Comparison of ENCODE assay signal across 8 cellular contexts in the genomic region with DNA sequence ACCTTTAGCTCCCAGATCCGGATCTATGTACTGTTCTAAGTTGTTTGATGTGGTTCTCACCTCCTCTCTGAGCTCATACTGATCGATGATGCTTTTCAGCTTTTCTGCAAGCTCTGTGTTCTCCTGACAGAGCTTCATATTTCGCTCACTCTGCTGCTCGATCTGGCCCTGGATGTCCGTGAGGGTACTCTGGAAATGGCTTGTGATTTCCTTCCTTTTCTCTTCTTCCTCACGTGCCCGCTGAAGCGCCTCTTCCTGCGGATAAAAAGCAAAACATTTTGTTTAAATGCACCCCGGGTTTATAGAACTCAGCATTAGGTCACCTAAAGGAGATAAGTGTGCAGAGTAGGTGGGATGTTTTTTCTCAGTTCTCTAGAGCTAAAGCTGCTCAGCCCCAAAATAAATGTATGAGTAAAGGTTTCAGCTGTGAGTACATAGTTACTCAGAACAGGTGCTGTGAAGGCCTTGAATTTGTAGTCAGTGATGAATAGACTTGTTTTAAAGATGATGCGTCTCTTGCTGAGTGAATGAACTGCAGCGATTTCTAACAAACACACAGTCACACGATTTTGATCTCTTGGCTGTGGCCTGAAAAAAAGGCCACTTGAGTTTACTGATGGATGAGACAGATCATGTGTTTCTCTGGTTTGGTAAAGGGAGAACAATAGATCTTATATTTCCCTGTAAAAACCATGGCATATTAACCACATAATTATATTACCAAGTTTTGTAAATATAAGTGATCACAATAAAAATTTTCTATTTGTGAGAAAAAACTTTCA. TPM values are rescaled to one million over a fixed set of nuclear protein-coding genes. Genes with fewer than 3 reads are reported as not detected.
DNase-seq lines count a peak whose midpoint lies in the region; ATAC-seq lines count a peak whose summit lies in the region.

No MANE protein-coding gene starts in this region.

- H3K9me3 Mint-ChIP-seq in T-helper 1 cell treated with Interleukin-12 subunit alpha and Interleukin-12 subunit beta and Interleukin-4 antibody, amounts not matched to agents 30 μg/mL and 1 μg/mL, for 36 hours = no peaks in the 10 kb centered on the region
- peaks cover 3% of the 10 kb centered on the region for H3K9me3 Mint-ChIP-seq in memory B cell

- intact Hi-C loops in left colon (cut with DNase I, micrococcal nuclease) = no loop called here

- peak overlapping the region; percentile 78 for H3K4me3 Mint-ChIP-seq in T-helper 1 cell treated with Interleukin-12 subunit alpha and Interleukin-12 subunit beta and Interleukin-4 antibody, amounts not matched to agents 30 μg/mL and 1 μg/mL, for 36 hours
- peak overlapping the region; percentile 49 for H3K4me3 Mint-ChIP-seq in memory B cell

- peaks cover 3% of the 10 kb centered on the region for H3K36me3 Mint-ChIP-seq in T-helper 1 cell treated with Interleukin-12 subunit alpha and Interleukin-12 subunit beta and Interleukin-4 antibody, amounts not matched to agents 30 μg/mL and 1 μg/mL, for 36 hours (ENCODE audit: low read depth)
- peaks cover 33% of the 10 kb centered on the region for H3K36me3 Mint-ChIP-seq in memory B cell

- peaks cover 29% of the 10 kb centered on the region for H3K4me1 Mint-ChIP-seq in T-helper 1 cell treated with Interleukin-12 subunit alpha and Interleukin-12 subunit beta and Interleukin-4 antibody, amounts not matched to agents 30 μg/mL and 1 μg/mL, for 36 hours (ENCODE audit: low read depth)
- peaks cover 28% of the 10 kb centered on the region for H3K4me1 Mint-ChIP-seq in memory B cell

- peak overlapping the region; percentile 89 for H3K27ac Mint-ChIP-seq in T-helper 1 cell treated with Interleukin-12 subunit alpha and Interleukin-12 subunit beta and Interleukin-4 antibody, amounts not matched to agents 30 μg/mL and 1 μg/mL, for 36 hours
- H3K27ac Mint-ChIP-seq in memory B cell = peak overlapping the region; percentile 90

- ATAC-seq in HG03045 (IDR thresholded peaks at IDR 0.05; ENCODE audit: unreplicated experiment) = peak; percentile 95
- peak; percentile 35 for ATAC-seq in memory B cell (ENCODE audit: low read depth)
- no peak for ATAC-seq in left colon

- H3K27me3 Mint-ChIP-seq in T-helper 1 cell treated with Interleukin-12 subunit alpha and Interleukin-12 subunit beta and Interleukin-4 antibody, amounts not matched to agents 30 μg/mL and 1 μg/mL, for 36 hours (ENCODE audit: low read depth) = no peaks in the 10 kb centered on the region
- H3K27me3 Mint-ChIP-seq in memory B cell = no peaks in the 10 kb centered on the region

- DNase-seq in NCI-H82 (lab: John Stamatoyannopoulos, UW) (peak; percentile 39), NCI-H82 treated with DMSO at 0.1 percent for 48 hours (lab: John Stamatoyannopoulos, UW; ENCODE audit: unreplicated experiment) (no peak), memory B cell (ENCODE audit: low spot score in 2 of 2) (no peak), left colon (no peak), cortex of kidney (lab: John Stamatoyannopoulos, UW) (no peak), HPDE6-E6E7 (ENCODE audit: extremely low spot score) (no peak)

RNA-seq across cellular contexts. Expression of gene TXLNB, which starts 29.1 kb away (rescaled TPM):
- total RNA-seq in left colon = under 1 TPM; 0.09 to 0.14 TPM
